Comparison of ENCODE assay signal across 2 cellular contexts in genomic region chr7:81143856-81144255, GRCh38.
TF ChIP-seq lines count a peak whose summit lies in the region.

No MANE protein-coding gene starts in this region.

TF ChIP-seq in GM23338, 12 proteins besides CTCF, POLR2A, EP300 and RAD21:
- TF ChIP-seq ZNF462 (CRISPR knock-in tag; IDR thresholded peaks at IDR 0.05): no peak
- TF ChIP-seq CREB1 (CRISPR knock-in tag; IDR thresholded peaks at IDR 0.05; ENCODE audit: low read depth): no peak
- TF ChIP-seq ZNF114 (CRISPR knock-in tag; IDR thresholded peaks at IDR 0.05): no peak
- TF ChIP-seq EZH2phosphoT487 (IDR thresholded peaks at IDR 0.05; ENCODE audit: unreplicated experiment): no peak
- no peak for TF ChIP-seq JUNB (IDR thresholded peaks at IDR 0.05; ENCODE audit: unreplicated experiment)
- TF ChIP-seq ZNF331 (CRISPR knock-in tag; IDR thresholded peaks at IDR 0.05; ENCODE audit: low read depth): no peak
- TF ChIP-seq ETS1 (IDR thresholded peaks at IDR 0.05): no peak
- TF ChIP-seq POLR2AphosphoS5 (IDR thresholded peaks at IDR 0.05; ENCODE audit: low read depth): no peak
- TF ChIP-seq EZH2 (IDR thresholded peaks at IDR 0.05; ENCODE audit: low read depth, unreplicated experiment): no peak
- no peak for TF ChIP-seq STAT1 (IDR thresholded peaks at IDR 0.05; ENCODE audit: unreplicated experiment)
- TF ChIP-seq REST (IDR thresholded peaks at IDR 0.05; ENCODE audit: unreplicated experiment): no peak
- no peak for TF ChIP-seq NANOG (IDR thresholded peaks at IDR 0.05; ENCODE audit: borderline replicate concordance)
TF ChIP-seq in GM23338: peak in this region for 0.

TF ChIP-seq in IMR-90, 13 proteins besides CTCF, POLR2A, EP300 and RAD21:
- TF ChIP-seq MAZ (IDR thresholded peaks at IDR 0.05; ENCODE audit: borderline replicate concordance, low read depth, low read length): no peak
- TF ChIP-seq RFX5 (IDR thresholded peaks at IDR 0.05; ENCODE audit: low read depth, low read length): no peak
- no peak for TF ChIP-seq CHD1 (IDR thresholded peaks at IDR 0.05; ENCODE audit: low read depth, low read length)
- TF ChIP-seq USF2 (IDR thresholded peaks at IDR 0.05; ENCODE audit: low read depth, low read length): no peak
- no peak for TF ChIP-seq SMC3 (IDR thresholded peaks at IDR 0.05; ENCODE audit: low read depth, low read length)
- no peak for TF ChIP-seq FOS (IDR thresholded peaks at IDR 0.05; ENCODE audit: low read depth, low read length)
- no peak for TF ChIP-seq RCOR1 (IDR thresholded peaks at IDR 0.05; ENCODE audit: insufficient replicate concordance, low read length)
- no peak for TF ChIP-seq NFE2L2 (IDR thresholded peaks at IDR 0.05; ENCODE audit: low read depth, low read length)
- no peak for TF ChIP-seq CEBPB (IDR thresholded peaks at IDR 0.05; ENCODE audit: low read depth, low read length)
- no peak for TF ChIP-seq BHLHE40 (IDR thresholded peaks at IDR 0.05; ENCODE audit: low read depth, low read length)
- TF ChIP-seq ELK1 (IDR thresholded peaks at IDR 0.05; ENCODE audit: borderline replicate concordance, low read depth, low read length): no peak
- TF ChIP-seq MXI1 (IDR thresholded peaks at IDR 0.05; ENCODE audit: borderline replicate concordance, low read depth, low read length): no peak
